In the genomic region with DNA sequence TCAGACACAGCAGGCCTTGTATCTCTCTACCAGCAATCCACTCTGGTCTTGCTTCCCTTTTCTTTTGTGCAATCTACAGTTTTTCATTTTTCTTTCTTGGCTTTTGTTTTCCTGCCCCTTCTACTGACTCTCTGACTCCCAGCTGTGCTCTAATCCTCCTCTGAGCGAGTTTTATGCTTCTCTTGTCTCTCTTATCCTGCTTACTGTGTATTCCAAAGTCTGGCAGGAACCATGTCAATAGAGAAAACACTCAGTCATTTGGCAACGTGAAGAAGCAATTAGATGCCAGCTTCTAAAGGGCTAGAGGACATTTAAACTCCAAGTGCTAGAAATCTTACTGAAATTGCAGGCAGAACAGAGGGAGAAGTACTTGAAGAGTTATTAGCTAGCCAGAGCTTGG, we compare ENCODE assay signal across 1 cellular context.
TF ChIP-seq lines count a peak whose summit lies in the region.

No MANE protein-coding gene starts in this region.

TF ChIP-seq in GM23338, 12 proteins besides CTCF, POLR2A, EP300 and RAD21 (continued from another document):
- TF ChIP-seq, protein P1, sequence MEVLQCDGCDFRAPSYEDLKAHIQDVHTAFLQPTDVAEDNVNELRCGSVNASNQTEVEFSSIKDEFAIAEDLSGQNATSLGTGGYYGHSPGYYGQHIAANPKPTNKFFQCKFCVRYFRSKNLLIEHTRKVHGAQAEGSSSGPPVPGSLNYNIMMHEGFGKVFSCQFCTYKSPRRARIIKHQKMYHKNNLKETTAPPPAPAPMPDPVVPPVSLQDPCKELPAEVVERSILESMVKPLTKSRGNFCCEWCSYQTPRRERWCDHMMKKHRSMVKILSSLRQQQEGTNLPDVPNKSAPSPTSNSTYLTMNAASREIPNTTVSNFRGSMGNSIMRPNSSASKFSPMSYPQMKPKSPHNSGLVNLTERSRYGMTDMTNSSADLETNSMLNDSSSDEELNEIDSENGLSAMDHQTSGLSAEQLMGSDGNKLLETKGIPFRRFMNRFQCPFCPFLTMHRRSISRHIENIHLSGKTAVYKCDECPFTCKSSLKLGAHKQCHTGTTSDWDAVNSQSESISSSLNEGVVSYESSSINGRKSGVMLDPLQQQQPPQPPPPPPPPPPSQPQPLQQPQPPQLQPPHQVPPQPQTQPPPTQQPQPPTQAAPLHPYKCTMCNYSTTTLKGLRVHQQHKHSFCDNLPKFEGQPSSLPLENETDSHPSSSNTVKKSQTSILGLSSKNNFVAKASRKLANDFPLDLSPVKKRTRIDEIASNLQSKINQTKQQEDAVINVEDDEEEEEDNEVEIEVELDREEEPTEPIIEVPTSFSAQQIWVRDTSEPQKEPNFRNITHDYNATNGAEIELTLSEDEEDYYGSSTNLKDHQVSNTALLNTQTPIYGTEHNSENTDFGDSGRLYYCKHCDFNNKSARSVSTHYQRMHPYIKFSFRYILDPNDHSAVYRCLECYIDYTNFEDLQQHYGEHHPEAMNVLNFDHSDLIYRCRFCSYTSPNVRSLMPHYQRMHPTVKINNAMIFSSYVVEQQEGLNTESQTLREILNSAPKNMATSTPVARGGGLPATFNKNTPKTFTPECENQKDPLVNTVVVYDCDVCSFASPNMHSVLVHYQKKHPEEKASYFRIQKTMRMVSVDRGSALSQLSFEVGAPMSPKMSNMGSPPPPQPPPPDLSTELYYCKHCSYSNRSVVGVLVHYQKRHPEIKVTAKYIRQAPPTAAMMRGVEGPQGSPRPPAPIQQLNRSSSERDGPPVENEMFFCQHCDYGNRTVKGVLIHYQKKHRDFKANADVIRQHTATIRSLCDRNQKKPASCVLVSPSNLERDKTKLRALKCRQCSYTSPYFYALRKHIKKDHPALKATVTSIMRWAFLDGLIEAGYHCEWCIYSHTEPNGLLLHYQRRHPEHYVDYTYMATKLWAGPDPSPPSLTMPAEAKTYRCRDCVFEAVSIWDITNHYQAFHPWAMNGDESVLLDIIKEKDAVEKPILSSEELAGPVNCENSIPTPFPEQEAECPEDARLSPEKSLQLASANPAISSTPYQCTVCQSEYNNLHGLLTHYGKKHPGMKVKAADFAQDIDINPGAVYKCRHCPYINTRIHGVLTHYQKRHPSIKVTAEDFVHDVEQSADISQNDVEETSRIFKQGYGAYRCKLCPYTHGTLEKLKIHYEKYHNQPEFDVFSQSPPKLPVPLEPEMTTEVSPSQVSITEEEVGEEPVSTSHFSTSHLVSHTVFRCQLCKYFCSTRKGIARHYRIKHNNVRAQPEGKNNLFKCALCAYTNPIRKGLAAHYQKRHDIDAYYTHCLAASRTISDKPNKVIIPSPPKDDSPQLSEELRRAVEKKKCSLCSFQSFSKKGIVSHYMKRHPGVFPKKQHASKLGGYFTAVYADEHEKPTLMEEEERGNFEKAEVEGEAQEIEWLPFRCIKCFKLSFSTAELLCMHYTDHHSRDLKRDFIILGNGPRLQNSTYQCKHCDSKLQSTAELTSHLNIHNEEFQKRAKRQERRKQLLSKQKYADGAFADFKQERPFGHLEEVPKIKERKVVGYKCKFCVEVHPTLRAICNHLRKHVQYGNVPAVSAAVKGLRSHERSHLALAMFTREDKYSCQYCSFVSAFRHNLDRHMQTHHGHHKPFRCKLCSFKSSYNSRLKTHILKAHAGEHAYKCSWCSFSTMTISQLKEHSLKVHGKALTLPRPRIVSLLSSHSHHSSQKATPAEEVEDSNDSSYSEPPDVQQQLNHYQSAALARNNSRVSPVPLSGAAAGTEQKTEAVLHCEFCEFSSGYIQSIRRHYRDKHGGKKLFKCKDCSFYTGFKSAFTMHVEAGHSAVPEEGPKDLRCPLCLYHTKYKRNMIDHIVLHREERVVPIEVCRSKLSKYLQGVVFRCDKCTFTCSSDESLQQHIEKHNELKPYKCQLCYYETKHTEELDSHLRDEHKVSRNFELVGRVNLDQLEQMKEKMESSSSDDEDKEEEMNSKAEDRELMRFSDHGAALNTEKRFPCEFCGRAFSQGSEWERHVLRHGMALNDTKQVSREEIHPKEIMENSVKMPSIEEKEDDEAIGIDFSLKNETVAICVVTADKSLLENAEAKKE (CRISPR knock-in tag; IDR thresholded peaks at IDR 0.05), result no peak
- no peak for TF ChIP-seq CREB1 (CRISPR knock-in tag; IDR thresholded peaks at IDR 0.05; ENCODE audit: low read depth)
